1 cellular context compared by ENCODE assay signal in genomic region chr3:43950775-43951174, GRCh38.
TF ChIP-seq lines count a peak whose summit lies in the region.

No MANE protein-coding gene starts in this region.

TF ChIP-seq in H1, 55 proteins besides CTCF, POLR2A, EP300 and RAD21 (continued from another document):
- no peak for TF ChIP-seq USF2 (IDR thresholded peaks at IDR 0.05; ENCODE audit: low read length)
- no peak for TF ChIP-seq JUN (IDR thresholded peaks at IDR 0.05; ENCODE audit: low read depth, low read length)
- TF ChIP-seq NANOG (IDR thresholded peaks at IDR 0.05; ENCODE audit: insufficient read depth, low read depth, low read length, poor library complexity, severe bottlenecking): no peak
- no peak for TF ChIP-seq BCL11A (IDR thresholded peaks at IDR 0.05; ENCODE audit: low read depth in 2 of 2, low read length in 2 of 2)
- no peak for TF ChIP-seq TAF7 (optimal IDR thresholded peaks at IDR 0.05; ENCODE audit: borderline replicate concordance, low read depth, low read length)
- no peak for TF ChIP-seq POU5F1 (IDR thresholded peaks at IDR 0.05; ENCODE audit: low read depth, low read length)
- TF ChIP-seq CHD1 (IDR thresholded peaks at IDR 0.05; ENCODE audit: low read depth, low read length): no peak
- TF ChIP-seq ATF3 (IDR thresholded peaks at IDR 0.05; ENCODE audit: insufficient read depth, low read depth, low read length): no peak
- TF ChIP-seq RNF2 (IDR thresholded peaks at IDR 0.05; ENCODE audit: borderline replicate concordance, low read depth, low read length, missing control alignments, poor library complexity, severe bottlenecking): no peak
- TF ChIP-seq HDAC2 (IDR thresholded peaks at IDR 0.05; ENCODE audit: borderline replicate concordance in 1 of 2, low read depth in 2 of 2, low read length in 2 of 2): no peak
- TF ChIP-seq GTF2F1 (IDR thresholded peaks at IDR 0.05; ENCODE audit: borderline replicate concordance, low read depth, low read length): no peak
- TF ChIP-seq RXRA (IDR thresholded peaks at IDR 0.05; ENCODE audit: insufficient read depth, low read depth, low read length): no peak
- no peak for TF ChIP-seq KDM5A (IDR thresholded peaks at IDR 0.05; ENCODE audit: low read length)
- TF ChIP-seq NRF1 (IDR thresholded peaks at IDR 0.05; ENCODE audit: low read depth, low read length): no peak
- TF ChIP-seq SIN3A (conservative IDR thresholded peaks at IDR 0.05 in 1 of 2, IDR thresholded peaks at IDR 0.05 in 1 of 2; ENCODE audit: low read depth in 1 of 2, low read length in 2 of 2): no peak
- TF ChIP-seq JUND (IDR thresholded peaks at IDR 0.05; ENCODE audit: low read length): no peak
